ENCODE assay signal across 9 cellular contexts in genomic region chr9:106920701-106921283, GRCh38. TPM values are rescaled to one million over a fixed set of nuclear protein-coding genes. Genes with fewer than 3 reads are reported as not detected.
DNase-seq lines count a peak whose midpoint lies in the region; ATAC-seq and TF ChIP-seq lines count a peak whose summit lies in the region.
"Had no signal": no experiment of that assay in that cellular context is flagged by ENCODE, and none has a peak within 500 bp of the region (broad histone marks: within the 10 kb centered on the region; RNA-seq: fewer than 3 reads in every experiment).

No MANE protein-coding gene starts in this region.

- TF ChIP-seq CTCF in heart right ventricle (IDR thresholded peaks at IDR 0.05): no peak

- H3K36me3 ChIP-seq in heart right ventricle: peaks cover 0 to 29% (median 20%) of the 10 kb centered on the region in 9 donors

- H3K4me3 ChIP-seq in heart right ventricle: peak overlapping the region in 4 of 10 donors; percentile 0 to 35 (median 18)

- peak; percentile 59 to 84 (median 74) for ATAC-seq in heart right ventricle
- ATAC-seq in HG03520 (IDR thresholded peaks at IDR 0.05; ENCODE audit: unreplicated experiment): no peak
- ATAC-seq in GM21360 (IDR thresholded peaks at IDR 0.05; ENCODE audit: unreplicated experiment): no peak

- DNase-seq in GM03348 (ENCODE audit: low spot score) (peak; percentile 41), SW480 (ENCODE audit: low spot score) (peak; percentile 52), heart right ventricle (peak in 1 of 2 donors; percentile 57), putamen (ENCODE audit: low spot score) (peak; percentile 80), GOT3 (lab: John Stamatoyannopoulos, UW) (no peak), MV-4-11 (lab: John Stamatoyannopoulos, UW) (no peak)
- DNase-seq: activated naive CD8-positive, alpha-beta T cell treated with anti-CD3 and anti-CD28 coated beads, Interleukin-2, amount 10 ng/mL, durations not matched to agents 7 days and 5 days had no signal

- 36 to 45% methylated on average over 4 of the region's 4 CpGs for WGBS in heart right ventricle, 2 donors

- peaks cover 3 to 76% (median 55%) of the 10 kb centered on the region in 9 donors for H3K4me1 ChIP-seq in heart right ventricle

- H3K9me3 ChIP-seq in heart right ventricle: no peaks in the 10 kb centered on the region

- peak overlapping the region; percentile 60 to 95 (median 92) for H3K27ac ChIP-seq in heart right ventricle

- H3K27me3 ChIP-seq in heart right ventricle: no peaks in the 10 kb centered on the region

- intact Hi-C loops in heart right ventricle (cut with DNase I): loop anchor here in 6 of 10 donors (2.0 to 5.0 kb wide), 6 partner anchors 42 to 58 kb away; partner anchors contain the start of gene ZNF462 (in 3 of the 6)

RNA-seq across cellular contexts. Expression of gene ZNF462, which starts 57.8 kb away (rescaled TPM):
- 10 to 100 TPM; 24.4 to 47.7 (median 34.6) TPM for total RNA-seq in heart right ventricle
- polyA plus RNA-seq in heart right ventricle: 1 to 10 TPM; 1.9 to 5.7 TPM

Comparison
In these comparisons a context has a peak if more than half of its experiments do, and no peak if none do; other contexts are left out.
1. DNase-seq: peak in GM03348 (single experiment), SW480 (single experiment) and putamen (single experiment); none in GOT3 (single experiment) and MV-4-11 (single experiment).
2. ATAC-seq: peak in heart right ventricle (8 of 8); none in HG03520 (single experiment) and GM21360 (single experiment).